In genomic region chr3:104575631-104576030, GRCh38 we compare ENCODE assay signal across 19 cellular contexts.
"Had no signal": no experiment of that assay in that cellular context is flagged by ENCODE, and none has a peak within 500 bp of the region (broad histone marks: within the 10 kb centered on the region; RNA-seq: fewer than 3 reads in every experiment).

No MANE protein-coding gene starts in this region.

- H3K4me3 ChIP-seq: SJCRH30, SK-N-MC had no signal

- H3K36me3 Mint-ChIP-seq: T-cell had no signal

- H3K36me3 ChIP-seq: SJCRH30 had no signal

- H3K27me3 ChIP-seq: SJCRH30 had no signal

- H3K4me1 ChIP-seq: SJCRH30 had no signal

- H3K4me3 Mint-ChIP-seq: T-cell had no signal

- H3K27ac Mint-ChIP-seq: T-cell had no signal

- H3K4me1 Mint-ChIP-seq: T-cell had no signal

- DNase-seq: IMR-90, Kasumi-1, KG1, MM.1S, NCI-H1092 treated with DMSO at 0.1 percent for 48 hours, NCI-H1436, NCI-H187, NCI-H2029 treated with DMSO at 0.1 percent for 48 hours, NCI-H2171 treated with DMSO at 0.1 percent for 48 hours, NCI-H345, NCI-H446 treated with DMSO at 0.1 percent for 48 hours, NCI-H510A treated with DMSO at 0.1 percent for 48 hours, NCI-H526, PC-3, SHP77 treated with DMSO at 0.1 percent for 48 hours, SJCRH30, SW 1271, T-cell had no signal

- H3K27ac ChIP-seq: SJCRH30, SK-N-MC had no signal
